In genomic region chr10:52542891-52543290, GRCh38 we compare ENCODE assay signal across 22 cellular contexts.
DNase-seq lines count a peak whose midpoint lies in the region; ATAC-seq, FAIRE-seq and TF ChIP-seq lines count a peak whose summit lies in the region.
"Had no signal": no experiment of that assay in that cellular context is flagged by ENCODE, and none has a peak within 500 bp of the region (broad histone marks: within the 10 kb centered on the region; RNA-seq: fewer than 3 reads in every experiment).

No MANE protein-coding gene starts in this region.

- H2AFZ ChIP-seq in astrocyte (ENCODE audit: low read depth, low read length): no peak overlapping the region

- no peak overlapping the region for H3K9ac ChIP-seq in astrocyte (ENCODE audit: low read length)
- H3K9ac ChIP-seq: BLaER1 had no signal

- no peaks in the 10 kb centered on the region for H3K36me3 Mint-ChIP-seq in astrocyte (ENCODE audit: low read depth, unreplicated experiment)
- no peaks in the 10 kb centered on the region for H3K36me3 Mint-ChIP-seq in mesothelial cell of epicardium
- H3K36me3 Mint-ChIP-seq: CD8-positive, alpha-beta T cell had no signal

- no peak overlapping the region for H3K27ac ChIP-seq in astrocyte (ENCODE audit: low read depth, low read length)
- H3K27ac ChIP-seq: BLaER1 had no signal

- H4K20me1 ChIP-seq in astrocyte (ENCODE audit: insufficient read depth, low read length): no peaks in the 10 kb centered on the region
- H4K20me1 ChIP-seq: BLaER1 had no signal

- peaks cover 2% of the 10 kb centered on the region for H3K9me3 Mint-ChIP-seq in astrocyte (ENCODE audit: unreplicated experiment)
- peaks cover 11% of the 10 kb centered on the region for H3K9me3 Mint-ChIP-seq in mesothelial cell of epicardium

- H3K4me2 ChIP-seq in astrocyte (ENCODE audit: low read length): no peak overlapping the region
- H3K4me2 ChIP-seq: BLaER1 had no signal

- H3K27ac Mint-ChIP-seq in astrocyte (ENCODE audit: unreplicated experiment) (no peak overlapping the region), mesothelial cell of epicardium (no peak overlapping the region)
- H3K27ac Mint-ChIP-seq: CD8-positive, alpha-beta T cell; HFFc6 had no signal

- no peak for TF ChIP-seq CTCF in astrocyte (IDR thresholded peaks at IDR 0.05; ENCODE audit: insufficient read depth, low read depth, low read length)
- no peak for TF ChIP-seq CTCF in mesothelial cell of epicardium (IDR thresholded peaks at IDR 0.05; ENCODE audit: unreplicated experiment)

- H3K27me3 Mint-ChIP-seq in astrocyte (ENCODE audit: low read depth, unreplicated experiment) (no peaks in the 10 kb centered on the region), mesothelial cell of epicardium (ENCODE audit: low read depth) (no peaks in the 10 kb centered on the region)

- DNase-seq in EH (ENCODE audit: low read depth) (peak; percentile 30), LoVo (ENCODE audit: low spot score) (peak; percentile 21), astrocyte (ENCODE audit: low read depth) (no peak), fibroblast of the conjunctiva (ENCODE audit: low read depth) (peak; percentile 64), mesothelial cell of epicardium (ENCODE audit: low spot score in 2 of 2, unreplicated experiment in 2 of 2) (no peak), AG08395 (ENCODE audit: low spot score) (no peak), amniotic stem cell (lab: John Stamatoyannopoulos, UW) (no peak)
- DNase-seq: CD8-positive, alpha-beta T cell; DMS79; GF-D8; HFFc6; NCI-H1105 treated with DMSO at 0.1 percent for 48 hours; NCI-H187; NCI-H226; NCI-H524 treated with DMSO at 0.1 percent for 48 hours; SHP77 treated with DMSO at 0.1 percent for 48 hours had no signal

- no peak overlapping the region for H3K4me3 ChIP-seq in astrocyte (ENCODE audit: insufficient read depth, low read depth, low read length)
- H3K4me3 ChIP-seq: BLaER1 had no signal

- peaks cover 10% of the 10 kb centered on the region for H3K4me1 ChIP-seq in astrocyte (ENCODE audit: insufficient read depth, low read length)
- H3K4me1 ChIP-seq: BLaER1 had no signal

- H3K4me1 Mint-ChIP-seq in astrocyte (ENCODE audit: low read depth, unreplicated experiment) (peaks cover 26% of the 10 kb centered on the region), mesothelial cell of epicardium (peaks cover 34% of the 10 kb centered on the region)

- no peaks in the 10 kb centered on the region for H3K36me3 ChIP-seq in astrocyte (ENCODE audit: insufficient read depth, low read length)
- H3K36me3 ChIP-seq: BLaER1 had no signal

- no peaks in the 10 kb centered on the region for H3K9me3 ChIP-seq in astrocyte (ENCODE audit: insufficient read depth, low read depth, low read length)

- ATAC-seq in GM18858 (IDR thresholded peaks at IDR 0.05; ENCODE audit: unreplicated experiment): no peak
- ATAC-seq: CD8-positive, alpha-beta T cell; Panc1 had no signal

- H3K79me2 ChIP-seq in astrocyte (ENCODE audit: insufficient read depth, low read length): no peaks in the 10 kb centered on the region

- H3K4me3 Mint-ChIP-seq in astrocyte (ENCODE audit: unreplicated experiment) (no peak overlapping the region), mesothelial cell of epicardium (no peak overlapping the region)
- H3K4me3 Mint-ChIP-seq: CD8-positive, alpha-beta T cell; HFFc6 had no signal

- no peaks in the 10 kb centered on the region for H3K27me3 ChIP-seq in astrocyte (ENCODE audit: insufficient read depth, low read length)
- H3K27me3 ChIP-seq: BLaER1 had no signal

- FAIRE-seq in astrocyte (lab: Jason Lieb, UNC): peak; percentile 58
- FAIRE-seq: D721Med, GM12891, H1 had no signal

Comparison
In these comparisons a context has a peak if more than half of its experiments do, and no peak if none do; other contexts are left out.
1. DNase-seq: peak in EH (single experiment), LoVo (single experiment) and fibroblast of the conjunctiva (single experiment); none in astrocyte (single experiment), mesothelial cell of epicardium (0 of 2), AG08395 (single experiment) and amniotic stem cell (single experiment).